13 cellular contexts compared by ENCODE assay signal in genomic region chr13:71540098-71540497, GRCh38.
DNase-seq lines count a peak whose midpoint lies in the region; ATAC-seq and FAIRE-seq lines count a peak whose summit lies in the region.
"Had no signal": no experiment of that assay in that cellular context is flagged by ENCODE, and none has a peak within 500 bp of the region (broad histone marks: within the 10 kb centered on the region; RNA-seq: fewer than 3 reads in every experiment).

No MANE protein-coding gene starts in this region.

- FAIRE-seq in islet of Langerhans (lab: Jason Lieb, UNC): peak; percentile 82
- FAIRE-seq: A549 had no signal

- ATAC-seq in GM21528 (IDR thresholded peaks at IDR 0.05; ENCODE audit: low FRiP score, unreplicated experiment): no peak
- ATAC-seq in HG03520 (IDR thresholded peaks at IDR 0.05; ENCODE audit: unreplicated experiment): no peak
- ATAC-seq: A549 had no signal

- peak; percentile 5 for DNase-seq in NCI-H1105 treated with DMSO at 0.1 percent for 48 hours (lab: John Stamatoyannopoulos, UW)
- DNase-seq in NCI-H1105 (lab: John Stamatoyannopoulos, UW): no peak
- peak; percentile 9 for DNase-seq in DMS79 (lab: John Stamatoyannopoulos, UW)
- DNase-seq in NCI-H69 (lab: John Stamatoyannopoulos, UW): peak; percentile 13
- DNase-seq: AML-193; Caco-2; CD4-positive, alpha-beta T cell; GF-D8; GM23248 had no signal
